ENCODE assay signal across 2 cellular contexts in genomic region chr2:106642679-106643078, GRCh38.
TF ChIP-seq lines count a peak whose summit lies in the region.

No MANE protein-coding gene starts in this region.

TF ChIP-seq in A549, 52 proteins besides CTCF, POLR2A, EP300 and RAD21 (continued from another document):
- TF ChIP-seq BHLHE40 (IDR thresholded peaks at IDR 0.05; ENCODE audit: low read depth, low read length): no peak
- TF ChIP-seq, protein P1, sequence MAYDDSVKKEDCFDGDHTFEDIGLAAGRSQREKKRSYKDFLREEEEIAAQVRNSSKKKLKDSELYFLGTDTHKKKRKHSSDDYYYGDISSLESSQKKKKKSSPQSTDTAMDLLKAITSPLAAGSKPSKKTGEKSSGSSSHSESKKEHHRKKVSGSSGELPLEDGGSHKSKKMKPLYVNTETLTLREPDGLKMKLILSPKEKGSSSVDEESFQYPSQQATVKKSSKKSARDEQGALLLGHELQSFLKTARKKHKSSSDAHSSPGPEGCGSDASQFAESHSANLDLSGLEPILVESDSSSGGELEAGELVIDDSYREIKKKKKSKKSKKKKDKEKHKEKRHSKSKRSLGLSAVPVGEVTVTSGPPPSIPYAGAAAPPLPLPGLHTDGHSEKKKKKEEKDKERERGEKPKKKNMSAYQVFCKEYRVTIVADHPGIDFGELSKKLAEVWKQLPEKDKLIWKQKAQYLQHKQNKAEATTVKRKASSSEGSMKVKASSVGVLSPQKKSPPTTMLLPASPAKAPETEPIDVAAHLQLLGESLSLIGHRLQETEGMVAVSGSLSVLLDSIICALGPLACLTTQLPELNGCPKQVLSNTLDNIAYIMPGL (CRISPR knock-in tag; IDR thresholded peaks at IDR 0.05; ENCODE audit: borderline replicate concordance): no peak
- TF ChIP-seq CHD2 (IDR thresholded peaks at IDR 0.05; ENCODE audit: low read length, partially characterized antibody): no peak
- TF ChIP-seq NPAS2 (CRISPR knock-in tag; IDR thresholded peaks at IDR 0.05; ENCODE audit: borderline replicate concordance): no peak
- TF ChIP-seq JUN (IDR thresholded peaks at IDR 0.05): no peak
- TF ChIP-seq, protein P2, sequence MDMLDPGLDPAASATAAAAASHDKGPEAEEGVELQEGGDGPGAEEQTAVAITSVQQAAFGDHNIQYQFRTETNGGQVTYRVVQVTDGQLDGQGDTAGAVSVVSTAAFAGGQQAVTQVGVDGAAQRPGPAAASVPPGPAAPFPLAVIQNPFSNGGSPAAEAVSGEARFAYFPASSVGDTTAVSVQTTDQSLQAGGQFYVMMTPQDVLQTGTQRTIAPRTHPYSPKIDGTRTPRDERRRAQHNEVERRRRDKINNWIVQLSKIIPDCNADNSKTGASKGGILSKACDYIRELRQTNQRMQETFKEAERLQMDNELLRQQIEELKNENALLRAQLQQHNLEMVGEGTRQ (IDR thresholded peaks at IDR 0.05): no peak
- no peak for TF ChIP-seq TP53 (CRISPR knock-in tag; IDR thresholded peaks at IDR 0.05)
- no peak for TF ChIP-seq MAFK (IDR thresholded peaks at IDR 0.05; ENCODE audit: partially characterized antibody)
- TF ChIP-seq, protein P3, sequence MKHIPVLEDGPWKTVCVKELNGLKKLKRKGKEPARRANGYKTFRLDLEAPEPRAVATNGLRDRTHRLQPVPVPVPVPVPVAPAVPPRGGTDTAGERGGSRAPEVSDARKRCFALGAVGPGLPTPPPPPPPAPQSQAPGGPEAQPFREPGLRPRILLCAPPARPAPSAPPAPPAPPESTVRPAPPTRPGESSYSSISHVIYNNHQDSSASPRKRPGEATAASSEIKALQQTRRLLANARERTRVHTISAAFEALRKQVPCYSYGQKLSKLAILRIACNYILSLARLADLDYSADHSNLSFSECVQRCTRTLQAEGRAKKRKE (CRISPR knock-in tag; IDR thresholded peaks at IDR 0.05; ENCODE audit: low read depth): no peak
- no peak for TF ChIP-seq HDAC2 (IDR thresholded peaks at IDR 0.05)
- no peak for TF ChIP-seq POLR2AphosphoS2 (conservative IDR thresholded peaks at IDR 0.05; ENCODE audit: low read length)
- no peak for TF ChIP-seq TFCP2L1 (CRISPR knock-in tag; IDR thresholded peaks at IDR 0.05)
- TF ChIP-seq ZFP36 (IDR thresholded peaks at IDR 0.05; ENCODE audit: borderline replicate concordance, partially characterized antibody): no peak
- TF ChIP-seq HEYL (CRISPR knock-in tag; IDR thresholded peaks at IDR 0.05): no peak
- no peak for TF ChIP-seq SREBF2 (IDR thresholded peaks at IDR 0.05)

TF ChIP-seq in WTC11, 78 proteins besides CTCF, POLR2A, EP300 and RAD21 (continued from another document):
- TF ChIP-seq, protein P2 (CRISPR knock-in tag; IDR thresholded peaks at IDR 0.05): no peak
- TF ChIP-seq STAT6 (CRISPR knock-in tag; conservative IDR thresholded peaks at IDR 0.05; ENCODE audit: low read depth) (no peak), E2F4 (CRISPR knock-in tag; IDR thresholded peaks at IDR 0.05; ENCODE audit: borderline replicate concordance, low read depth) (no peak), FOXP4 (CRISPR knock-in tag; IDR thresholded peaks at IDR 0.05) (no peak), NR1H2 (CRISPR knock-in tag; IDR thresholded peaks at IDR 0.05) (no peak), FOXK1 (CRISPR knock-in tag; IDR thresholded peaks at IDR 0.05) (no peak), ERG (CRISPR knock-in tag; IDR thresholded peaks at IDR 0.05) (no peak), CREB1 (CRISPR knock-in tag; IDR thresholded peaks at IDR 0.05) (no peak), SP1 (CRISPR knock-in tag; conservative IDR thresholded peaks at IDR 0.05) (no peak), SMAD3 (CRISPR knock-in tag; IDR thresholded peaks at IDR 0.05; ENCODE audit: borderline replicate concordance) (no peak), OVOL2 (CRISPR knock-in tag; IDR thresholded peaks at IDR 0.05; ENCODE audit: borderline replicate concordance) (no peak), NFATC4 (CRISPR knock-in tag; IDR thresholded peaks at IDR 0.05) (no peak)
- TF ChIP-seq, protein P4, sequence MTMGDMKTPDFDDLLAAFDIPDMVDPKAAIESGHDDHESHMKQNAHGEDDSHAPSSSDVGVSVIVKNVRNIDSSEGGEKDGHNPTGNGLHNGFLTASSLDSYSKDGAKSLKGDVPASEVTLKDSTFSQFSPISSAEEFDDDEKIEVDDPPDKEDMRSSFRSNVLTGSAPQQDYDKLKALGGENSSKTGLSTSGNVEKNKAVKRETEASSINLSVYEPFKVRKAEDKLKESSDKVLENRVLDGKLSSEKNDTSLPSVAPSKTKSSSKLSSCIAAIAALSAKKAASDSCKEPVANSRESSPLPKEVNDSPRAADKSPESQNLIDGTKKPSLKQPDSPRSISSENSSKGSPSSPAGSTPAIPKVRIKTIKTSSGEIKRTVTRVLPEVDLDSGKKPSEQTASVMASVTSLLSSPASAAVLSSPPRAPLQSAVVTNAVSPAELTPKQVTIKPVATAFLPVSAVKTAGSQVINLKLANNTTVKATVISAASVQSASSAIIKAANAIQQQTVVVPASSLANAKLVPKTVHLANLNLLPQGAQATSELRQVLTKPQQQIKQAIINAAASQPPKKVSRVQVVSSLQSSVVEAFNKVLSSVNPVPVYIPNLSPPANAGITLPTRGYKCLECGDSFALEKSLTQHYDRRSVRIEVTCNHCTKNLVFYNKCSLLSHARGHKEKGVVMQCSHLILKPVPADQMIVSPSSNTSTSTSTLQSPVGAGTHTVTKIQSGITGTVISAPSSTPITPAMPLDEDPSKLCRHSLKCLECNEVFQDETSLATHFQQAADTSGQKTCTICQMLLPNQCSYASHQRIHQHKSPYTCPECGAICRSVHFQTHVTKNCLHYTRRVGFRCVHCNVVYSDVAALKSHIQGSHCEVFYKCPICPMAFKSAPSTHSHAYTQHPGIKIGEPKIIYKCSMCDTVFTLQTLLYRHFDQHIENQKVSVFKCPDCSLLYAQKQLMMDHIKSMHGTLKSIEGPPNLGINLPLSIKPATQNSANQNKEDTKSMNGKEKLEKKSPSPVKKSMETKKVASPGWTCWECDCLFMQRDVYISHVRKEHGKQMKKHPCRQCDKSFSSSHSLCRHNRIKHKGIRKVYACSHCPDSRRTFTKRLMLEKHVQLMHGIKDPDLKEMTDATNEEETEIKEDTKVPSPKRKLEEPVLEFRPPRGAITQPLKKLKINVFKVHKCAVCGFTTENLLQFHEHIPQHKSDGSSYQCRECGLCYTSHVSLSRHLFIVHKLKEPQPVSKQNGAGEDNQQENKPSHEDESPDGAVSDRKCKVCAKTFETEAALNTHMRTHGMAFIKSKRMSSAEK (CRISPR knock-in tag; IDR thresholded peaks at IDR 0.05; ENCODE audit: borderline replicate concordance): no peak
- TF ChIP-seq, protein P5, sequence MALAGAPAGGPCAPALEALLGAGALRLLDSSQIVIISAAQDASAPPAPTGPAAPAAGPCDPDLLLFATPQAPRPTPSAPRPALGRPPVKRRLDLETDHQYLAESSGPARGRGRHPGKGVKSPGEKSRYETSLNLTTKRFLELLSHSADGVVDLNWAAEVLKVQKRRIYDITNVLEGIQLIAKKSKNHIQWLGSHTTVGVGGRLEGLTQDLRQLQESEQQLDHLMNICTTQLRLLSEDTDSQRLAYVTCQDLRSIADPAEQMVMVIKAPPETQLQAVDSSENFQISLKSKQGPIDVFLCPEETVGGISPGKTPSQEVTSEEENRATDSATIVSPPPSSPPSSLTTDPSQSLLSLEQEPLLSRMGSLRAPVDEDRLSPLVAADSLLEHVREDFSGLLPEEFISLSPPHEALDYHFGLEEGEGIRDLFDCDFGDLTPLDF (CRISPR knock-in tag; IDR thresholded peaks at IDR 0.05): no peak
- TF ChIP-seq, protein P6, sequence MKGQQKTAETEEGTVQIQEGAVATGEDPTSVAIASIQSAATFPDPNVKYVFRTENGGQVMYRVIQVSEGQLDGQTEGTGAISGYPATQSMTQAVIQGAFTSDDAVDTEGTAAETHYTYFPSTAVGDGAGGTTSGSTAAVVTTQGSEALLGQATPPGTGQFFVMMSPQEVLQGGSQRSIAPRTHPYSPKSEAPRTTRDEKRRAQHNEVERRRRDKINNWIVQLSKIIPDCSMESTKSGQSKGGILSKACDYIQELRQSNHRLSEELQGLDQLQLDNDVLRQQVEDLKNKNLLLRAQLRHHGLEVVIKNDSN (CRISPR knock-in tag; IDR thresholded peaks at IDR 0.05): no peak
- TF ChIP-seq, protein P7, sequence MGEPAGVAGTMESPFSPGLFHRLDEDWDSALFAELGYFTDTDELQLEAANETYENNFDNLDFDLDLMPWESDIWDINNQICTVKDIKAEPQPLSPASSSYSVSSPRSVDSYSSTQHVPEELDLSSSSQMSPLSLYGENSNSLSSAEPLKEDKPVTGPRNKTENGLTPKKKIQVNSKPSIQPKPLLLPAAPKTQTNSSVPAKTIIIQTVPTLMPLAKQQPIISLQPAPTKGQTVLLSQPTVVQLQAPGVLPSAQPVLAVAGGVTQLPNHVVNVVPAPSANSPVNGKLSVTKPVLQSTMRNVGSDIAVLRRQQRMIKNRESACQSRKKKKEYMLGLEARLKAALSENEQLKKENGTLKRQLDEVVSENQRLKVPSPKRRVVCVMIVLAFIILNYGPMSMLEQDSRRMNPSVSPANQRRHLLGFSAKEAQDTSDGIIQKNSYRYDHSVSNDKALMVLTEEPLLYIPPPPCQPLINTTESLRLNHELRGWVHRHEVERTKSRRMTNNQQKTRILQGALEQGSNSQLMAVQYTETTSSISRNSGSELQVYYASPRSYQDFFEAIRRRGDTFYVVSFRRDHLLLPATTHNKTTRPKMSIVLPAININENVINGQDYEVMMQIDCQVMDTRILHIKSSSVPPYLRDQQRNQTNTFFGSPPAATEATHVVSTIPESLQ (CRISPR knock-in tag; IDR thresholded peaks at IDR 0.05): no peak
- TF ChIP-seq, protein P8, sequence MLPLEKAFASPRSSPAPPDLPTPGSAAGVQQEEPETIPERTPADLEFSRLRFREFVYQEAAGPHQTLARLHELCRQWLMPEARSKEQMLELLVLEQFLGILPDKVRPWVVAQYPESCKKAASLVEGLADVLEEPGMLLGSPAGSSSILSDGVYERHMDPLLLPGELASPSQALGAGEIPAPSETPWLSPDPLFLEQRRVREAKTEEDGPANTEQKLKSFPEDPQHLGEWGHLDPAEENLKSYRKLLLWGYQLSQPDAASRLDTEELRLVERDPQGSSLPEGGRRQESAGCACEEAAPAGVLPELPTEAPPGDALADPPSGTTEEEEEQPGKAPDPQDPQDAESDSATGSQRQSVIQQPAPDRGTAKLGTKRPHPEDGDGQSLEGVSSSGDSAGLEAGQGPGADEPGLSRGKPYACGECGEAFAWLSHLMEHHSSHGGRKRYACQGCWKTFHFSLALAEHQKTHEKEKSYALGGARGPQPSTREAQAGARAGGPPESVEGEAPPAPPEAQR (CRISPR knock-in tag; IDR thresholded peaks at IDR 0.05): no peak
